1 cellular context compared by ENCODE assay signal in the genomic region with DNA sequence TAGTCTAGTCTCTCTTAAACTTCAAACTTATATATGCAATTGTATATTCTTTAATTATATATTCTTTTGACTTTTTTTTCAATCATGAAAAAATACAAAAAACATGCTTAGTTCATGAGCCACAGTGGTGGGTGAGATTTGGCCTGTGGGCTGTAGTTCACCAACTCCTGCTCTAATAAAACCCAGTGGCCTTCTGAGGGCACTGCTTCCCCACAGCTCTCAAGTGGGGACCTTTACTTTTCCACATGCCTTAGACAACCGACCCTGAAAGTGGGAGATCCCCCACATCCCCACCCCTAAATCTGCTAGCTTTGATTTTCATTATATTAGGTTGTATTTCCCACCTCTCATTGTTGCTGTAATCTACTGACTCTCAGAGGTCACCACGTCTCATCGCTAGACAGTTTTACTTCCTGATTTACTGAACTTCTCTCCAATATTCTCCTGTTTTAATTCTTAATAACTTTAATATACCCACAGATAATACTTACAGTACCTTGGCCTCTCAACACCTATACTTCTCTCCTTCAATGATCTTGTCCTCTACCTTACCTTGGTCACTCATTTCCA.
TF ChIP-seq lines count a peak whose summit lies in the region.

No MANE protein-coding gene starts in this region.

TF ChIP-seq in GM12891, 5 proteins besides CTCF, POLR2A, EP300 and RAD21:
- TF ChIP-seq POU2F2 (IDR thresholded peaks at IDR 0.05; ENCODE audit: low read depth, low read length), result no peak
TF ChIP-seq in GM12891: peak in this region for 0.
